Comparison of ENCODE assay signal across 1 cellular context in genomic region chr12:42213023-42213422, GRCh38.
TF ChIP-seq lines count a peak whose summit lies in the region.

No MANE protein-coding gene starts in this region.

TF ChIP-seq in HEK293, 187 proteins besides CTCF, POLR2A, EP300 and RAD21 (continued from another document):
- TF ChIP-seq ZNF148 (tag by site-specific recombination; IDR thresholded peaks at IDR 0.05; ENCODE audit: borderline replicate concordance) (no peak), ZNF10 (tag by site-specific recombination; IDR thresholded peaks at IDR 0.05) (no peak), ZNF112 (tag by site-specific recombination; IDR thresholded peaks at IDR 0.05) (no peak), ZNF394 (tag by site-specific recombination; IDR thresholded peaks at IDR 0.05; ENCODE audit: borderline replicate concordance) (no peak), IKZF3 (tag by site-specific recombination; IDR thresholded peaks at IDR 0.05) (no peak), ZFP69B (tag by site-specific recombination; IDR thresholded peaks at IDR 0.05) (no peak), ZBTB8A (tag by site-specific recombination; IDR thresholded peaks at IDR 0.05) (0 out of 2 replicates have a peak, but pooled peaks have one; percentile 14), ZBTB21 (tag by site-specific recombination; IDR thresholded peaks at IDR 0.05) (no peak), ZNF433 (tag by site-specific recombination; IDR thresholded peaks at IDR 0.05; ENCODE audit: low read depth) (no peak), ZNF658 (tag by site-specific recombination; IDR thresholded peaks at IDR 0.05) (no peak), ZNF157 (tag by site-specific recombination; IDR thresholded peaks at IDR 0.05) (no peak), ZNF837 (tag by site-specific recombination; IDR thresholded peaks at IDR 0.05) (no peak), ZNF76 (tag by site-specific recombination; IDR thresholded peaks at IDR 0.05; ENCODE audit: borderline replicate concordance, low read depth) (no peak), ZBTB17 (tag by site-specific recombination; IDR thresholded peaks at IDR 0.05) (no peak), ZBTB6 (tag by site-specific recombination; IDR thresholded peaks at IDR 0.05) (no peak), ZNF843 (tag by site-specific recombination; IDR thresholded peaks at IDR 0.05) (no peak), MZF1 (tag by site-specific recombination; IDR thresholded peaks at IDR 0.05; ENCODE audit: borderline replicate concordance) (no peak; the same call in 1 of the 2 replicates), PRDM10 (tag by site-specific recombination; IDR thresholded peaks at IDR 0.05) (peak; percentile 76), EGR2 (tag by site-specific recombination; IDR thresholded peaks at IDR 0.05; ENCODE audit: low read depth) (no peak), SP3 (tag by site-specific recombination; IDR thresholded peaks at IDR 0.05) (no peak), ZNF335 (tag by site-specific recombination; conservative IDR thresholded peaks at IDR 0.05) (no peak), ZNF548 (tag by site-specific recombination; IDR thresholded peaks at IDR 0.05) (no peak), FEZF1 (tag by site-specific recombination; IDR thresholded peaks at IDR 0.05) (no peak), ZNF221 (tag by site-specific recombination; IDR thresholded peaks at IDR 0.05; ENCODE audit: borderline replicate concordance) (no peak), ZNF341 (tag by site-specific recombination; IDR thresholded peaks at IDR 0.05; ENCODE audit: low read depth) (no peak), ZNF24 (tag by site-specific recombination; IDR thresholded peaks at IDR 0.05) (no peak), ZBTB20 (tag by site-specific recombination; IDR thresholded peaks at IDR 0.05) (no peak)
- TF ChIP-seq, protein P1, sequence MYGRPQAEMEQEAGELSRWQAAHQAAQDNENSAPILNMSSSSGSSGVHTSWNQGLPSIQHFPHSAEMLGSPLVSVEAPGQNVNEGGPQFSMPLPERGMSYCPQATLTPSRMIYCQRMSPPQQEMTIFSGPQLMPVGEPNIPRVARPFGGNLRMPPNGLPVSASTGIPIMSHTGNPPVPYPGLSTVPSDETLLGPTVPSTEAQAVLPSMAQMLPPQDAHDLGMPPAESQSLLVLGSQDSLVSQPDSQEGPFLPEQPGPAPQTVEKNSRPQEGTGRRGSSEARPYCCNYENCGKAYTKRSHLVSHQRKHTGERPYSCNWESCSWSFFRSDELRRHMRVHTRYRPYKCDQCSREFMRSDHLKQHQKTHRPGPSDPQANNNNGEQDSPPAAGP (tag by site-specific recombination; IDR thresholded peaks at IDR 0.05), result no peak
- TF ChIP-seq, protein P2, sequence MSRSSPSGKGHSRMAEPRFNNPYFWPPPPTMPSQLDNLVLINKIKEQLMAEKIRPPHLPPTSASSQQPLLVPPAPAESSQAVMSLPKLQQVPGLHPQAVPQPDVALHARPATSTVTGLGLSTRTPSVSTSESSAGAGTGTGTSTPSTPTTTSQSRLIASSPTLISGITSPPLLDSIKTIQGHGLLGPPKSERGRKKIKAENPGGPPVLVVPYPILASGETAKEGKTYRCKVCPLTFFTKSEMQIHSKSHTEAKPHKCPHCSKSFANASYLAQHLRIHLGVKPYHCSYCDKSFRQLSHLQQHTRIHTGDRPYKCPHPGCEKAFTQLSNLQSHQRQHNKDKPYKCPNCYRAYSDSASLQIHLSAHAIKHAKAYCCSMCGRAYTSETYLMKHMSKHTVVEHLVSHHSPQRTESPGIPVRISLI (tag by site-specific recombination; IDR thresholded peaks at IDR 0.05), result no peak
